In the genomic region with DNA sequence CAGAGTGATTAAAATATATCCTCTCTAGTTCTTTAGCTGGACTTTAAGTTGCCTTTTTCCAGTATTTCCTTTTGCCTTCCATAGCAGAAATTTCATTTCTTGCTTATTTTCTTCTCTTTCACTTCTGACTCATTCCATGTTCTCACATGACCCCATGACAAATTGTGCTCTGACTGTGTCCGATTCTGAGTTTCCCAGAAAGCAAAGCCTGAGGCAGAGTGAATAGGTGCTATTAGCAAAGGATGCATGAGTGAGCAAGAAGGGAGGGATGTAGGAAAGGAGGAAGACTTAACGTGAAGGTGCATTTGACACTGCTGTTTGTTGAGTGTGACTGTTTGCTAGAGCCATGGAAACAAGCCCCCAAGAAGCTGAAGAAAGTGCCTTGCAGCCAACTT, we compare ENCODE assay signal across 20 cellular contexts.
DNase-seq lines count a peak whose midpoint lies in the region; ATAC-seq, FAIRE-seq and TF ChIP-seq lines count a peak whose summit lies in the region.
"Had no signal": no experiment of that assay in that cellular context is flagged by ENCODE, and none has a peak within 500 bp of the region (broad histone marks: within the 10 kb centered on the region; RNA-seq: fewer than 3 reads in every experiment).

No MANE protein-coding gene starts in this region.

- no peaks in the 10 kb centered on the region for H3K9me3 ChIP-seq in cardiac muscle cell (ENCODE audit: low read depth)
- H3K9me3 ChIP-seq in heart right ventricle, result no peaks in the 10 kb centered on the region
- no peaks in the 10 kb centered on the region for H3K9me3 ChIP-seq in lung (ENCODE audit: control insufficient read depth in 2 of 2, insufficient read depth in 1 of 2, low read length in 1 of 2)
- no peaks in the 10 kb centered on the region for H3K9me3 ChIP-seq in aorta (ENCODE audit: control insufficient read depth, low read length)

- H3K27ac ChIP-seq in cardiac muscle cell (peak overlapping the region; percentile 28), heart right ventricle (peak overlapping the region in 1 of 10 donors; percentile 19), lung (ENCODE audit: low read depth in 1 of 2, low read length in 1 of 2) (no peak overlapping the region), aorta (ENCODE audit: low read depth in 1 of 2, low read length in 2 of 2) (no peak overlapping the region)
- H3K27ac ChIP-seq: PC-9 had no signal

- ATAC-seq in heart right ventricle, result no peak
- peak; percentile 41 for ATAC-seq in lung (ENCODE audit: insufficient read depth, low FRiP score)
- peak; percentile 56 for ATAC-seq in aorta (ENCODE audit: low FRiP score)
- ATAC-seq in HG02981 (IDR thresholded peaks at IDR 0.05; ENCODE audit: unreplicated experiment), result no peak
- ATAC-seq: naive thymus-derived CD8-positive, alpha-beta T cell had no signal

- intact Hi-C loops in heart right ventricle (cut with DNase I) (no loop called here), aorta (cut with DNase I) (no loop called here)

- no peaks in the 10 kb centered on the region for H3K36me3 ChIP-seq in cardiac muscle cell
- no peaks in the 10 kb centered on the region for H3K36me3 ChIP-seq in heart right ventricle
- H3K36me3 ChIP-seq in bronchial epithelial cell (ENCODE audit: control insufficient read depth, insufficient read depth, low read length), result no peaks in the 10 kb centered on the region
- no peaks in the 10 kb centered on the region for H3K36me3 ChIP-seq in lung (ENCODE audit: control insufficient read depth in 2 of 2, insufficient read depth in 2 of 2, low read length in 2 of 2)
- no peaks in the 10 kb centered on the region for H3K36me3 ChIP-seq in aorta (ENCODE audit: control insufficient read depth in 1 of 2, insufficient read depth in 2 of 2, low read length in 1 of 2)

- H3K27me3 ChIP-seq in cardiac muscle cell, result no peaks in the 10 kb centered on the region
- H3K27me3 ChIP-seq in heart right ventricle, result peaks cover 0 to 6% (median 0%) of the 10 kb centered on the region in 7 donors
- H3K27me3 ChIP-seq in bronchial epithelial cell (ENCODE audit: control insufficient read depth, insufficient read depth, low read length), result no peaks in the 10 kb centered on the region
- no peaks in the 10 kb centered on the region for H3K27me3 ChIP-seq in lung (ENCODE audit: control insufficient read depth, insufficient read depth)
- H3K27me3 ChIP-seq in aorta (ENCODE audit: control insufficient read depth in 1 of 2, insufficient read depth in 2 of 2, low read length in 1 of 2), result no peaks in the 10 kb centered on the region

- DNase-seq in cardiac muscle cell (ENCODE audit: low read depth in 1 of 2, low spot score in 1 of 2) (peak in 1 of 2 donors; percentile 13), heart right ventricle (no peak), bronchial epithelial cell (ENCODE audit: low read depth) (peak; percentile 74), lung (ENCODE audit: low spot score) (no peak), aorta (no peak), D341Med (ENCODE audit: low spot score) (no peak), cortex of kidney (lab: John Stamatoyannopoulos, UW) (no peak)
- DNase-seq: activated CD4-positive, alpha-beta T cell treated with anti-CD3 and anti-CD28 coated beads for 48 hours; activated T-cell treated with anti-CD3 and anti-CD28 coated beads, Interleukin-2, amount 50 U/mL, for 1 hour; CD8-positive, alpha-beta memory T cell; dermis blood vessel endothelial cell; GF-D8; GOT3; kidney; naive thymus-derived CD8-positive, alpha-beta T cell; NCI-H2171; PC-9 had no signal

- TF ChIP-seq CTCF in cardiac muscle cell (IDR thresholded peaks at IDR 0.05; ENCODE audit: low read depth, low read length), result no peak
- no peak for TF ChIP-seq CTCF in heart right ventricle (IDR thresholded peaks at IDR 0.05)
- TF ChIP-seq CTCF in bronchial epithelial cell (IDR thresholded peaks at IDR 0.05; ENCODE audit: insufficient read depth, low read length, severe bottlenecking), result no peak
- TF ChIP-seq CTCF in lung (IDR thresholded peaks at IDR 0.05; ENCODE audit: control extremely low read depth, extremely low read depth), result no peak

- FAIRE-seq in bronchial epithelial cell (lab: Jason Lieb, UNC), result peak; percentile 52
- FAIRE-seq: A204.1, frontal cortex, kidney had no signal

- H3K4me1 ChIP-seq in cardiac muscle cell (ENCODE audit: low read depth) (peaks cover 33% of the 10 kb centered on the region), heart right ventricle (no peaks in the 10 kb centered on the region), lung (ENCODE audit: control insufficient read depth in 2 of 2, insufficient read depth in 2 of 2, low read length in 2 of 2) (no peaks in the 10 kb centered on the region), aorta (ENCODE audit: control insufficient read depth in 1 of 2, insufficient read depth in 2 of 2, low read length in 2 of 2) (no peaks in the 10 kb centered on the region)

- 40 to 42% methylated on average over 2 of the region's 2 CpGs for WGBS in heart right ventricle, 2 donors
- WGBS in lung, 2 donors, result 26 to 43% methylated on average over 2 of the region's 2 CpGs
- WGBS in aorta, 2 donors, result 22 to 25% methylated on average over 2 of the region's 2 CpGs

- H3K4me3 ChIP-seq in cardiac muscle cell, result no peak overlapping the region
- no peak overlapping the region for H3K4me3 ChIP-seq in heart right ventricle
- no peak overlapping the region for H3K4me3 ChIP-seq in bronchial epithelial cell (ENCODE audit: low read depth, low read length)
- H3K4me3 ChIP-seq in lung, result no peak overlapping the region
- no peak overlapping the region for H3K4me3 ChIP-seq in aorta (ENCODE audit: low read length in 2 of 2)
- H3K4me3 ChIP-seq: PC-9 had no signal

Comparison
In these comparisons a context has a peak if more than half of its experiments do, and no peak if none do; other contexts are left out.
1. ATAC-seq: peak in lung (single experiment) and aorta (single experiment); none in heart right ventricle (0 of 8) and HG02981 (single experiment).